ENCODE assay signal across 9 cellular contexts in genomic region chr4:11424000-11424399, GRCh38. TPM values are rescaled to one million over a fixed set of nuclear protein-coding genes. Genes with fewer than 3 reads are reported as not detected.
DNase-seq lines count a peak whose midpoint lies in the region; ATAC-seq, FAIRE-seq and TF ChIP-seq lines count a peak whose summit lies in the region.
"Had no signal": no experiment of that assay in that cellular context is flagged by ENCODE, and none has a peak within 500 bp of the region (broad histone marks: within the 10 kb centered on the region; RNA-seq: fewer than 3 reads in every experiment).

No MANE protein-coding gene starts in this region.

- H3K4me3 ChIP-seq in epithelial cell of proximal tubule (ENCODE audit: low read depth, low read length) (no peak overlapping the region), small intestine (ENCODE audit: low read depth in 1 of 2, low read length in 2 of 2) (no peak overlapping the region)

- DNase-seq in ELF-1 (ENCODE audit: low read depth, low spot score) (peak; percentile 52), NCI-H748 treated with DMSO at 0.1 percent for 48 hours (lab: John Stamatoyannopoulos, UW) (peak; percentile 11), epithelial cell of proximal tubule (ENCODE audit: low read depth) (no peak), small intestine (peak; percentile 33), NCI-H2081 treated with DMSO at 0.1 percent for 48 hours (lab: John Stamatoyannopoulos, UW) (no peak), hippocampal formation (lab: John Stamatoyannopoulos, UW) (no peak)

- WGBS in small intestine, 3 donors = 59 to 78% (median 74%) methylated on average over 4 of the region's 4 CpGs

- peaks cover 0 to 5% of the 10 kb centered on the region in 2 donors for H3K27me3 ChIP-seq in small intestine (ENCODE audit: control insufficient read depth in 2 of 2, insufficient read depth in 2 of 2, low read length in 2 of 2)

- TF ChIP-seq CTCF in epithelial cell of proximal tubule (conservative IDR thresholded peaks at IDR 0.05; ENCODE audit: low read depth, low read length) = peak; percentile 56

- no peaks in the 10 kb centered on the region for H3K36me3 ChIP-seq in small intestine (ENCODE audit: control insufficient read depth in 2 of 2, insufficient read depth in 2 of 2, low read length in 2 of 2)

- peak; percentile 34 for ATAC-seq in GM21515 (IDR thresholded peaks at IDR 0.05; ENCODE audit: unreplicated experiment)
- ATAC-seq in GM19023 (IDR thresholded peaks at IDR 0.05; ENCODE audit: unreplicated experiment) = no peak

- no peaks in the 10 kb centered on the region for H3K9me3 ChIP-seq in small intestine (ENCODE audit: control insufficient read depth, low read depth)

- H3K4me1 ChIP-seq in small intestine (ENCODE audit: control insufficient read depth in 2 of 2, insufficient read depth in 1 of 2, low read depth in 1 of 2, low read length in 1 of 2) = peaks cover 0 to 7% of the 10 kb centered on the region in 2 donors

- FAIRE-seq in small intestine (lab: Jason Lieb, UNC) = no peak
- FAIRE-seq: endometrium had no signal

- no peak overlapping the region for H3K27ac ChIP-seq in small intestine (ENCODE audit: low read depth in 1 of 2, low read length in 1 of 2)

RNA-seq across cellular contexts. Expression of gene HS3ST1, which starts 4.7 kb away (rescaled TPM):
- total RNA-seq in epithelial cell of proximal tubule = 2.5 and 5.1 TPM in 2 replicates
- polyA plus RNA-seq in small intestine = 1 to 10 TPM; 1.1 to 5.1 (median 1.1) TPM

Comparison
In these comparisons a context has a peak if more than half of its experiments do, and no peak if none do; other contexts are left out.
1. DNase-seq: peak in ELF-1 (single experiment), NCI-H748 treated with DMSO at 0.1 percent for 48 hours (single experiment) and small intestine (single experiment); none in epithelial cell of proximal tubule (single experiment), NCI-H2081 treated with DMSO at 0.1 percent for 48 hours (single experiment) and hippocampal formation (0 of 2).